In the genomic region with DNA sequence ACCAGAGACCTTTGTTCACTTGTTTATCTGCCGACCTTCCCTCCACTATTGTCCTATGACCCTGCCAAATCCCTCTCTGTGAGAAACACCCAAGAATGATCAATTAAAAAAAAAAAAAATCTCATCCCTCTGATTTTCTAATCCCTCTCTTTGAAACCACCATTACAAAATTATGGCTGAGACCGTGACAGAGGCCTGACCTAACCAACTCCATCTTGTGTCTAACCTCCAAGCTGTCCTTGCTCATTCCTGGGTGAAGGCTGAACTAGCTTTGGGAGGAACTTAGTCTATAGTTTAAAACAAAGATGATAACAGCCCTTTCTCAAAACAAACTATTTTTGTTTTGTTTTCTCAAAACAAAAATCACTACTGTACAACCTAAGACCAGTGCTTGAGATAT, we compare ENCODE assay signal across 8 cellular contexts.
"Had no signal": no experiment of that assay in that cellular context is flagged by ENCODE, and none has a peak within 500 bp of the region (broad histone marks: within the 10 kb centered on the region; RNA-seq: fewer than 3 reads in every experiment).

No MANE protein-coding gene starts in this region.

- ATAC-seq: GM12878 had no signal

- DNase-seq: GDM1, GF-D8 had no signal

- H3K4me3 ChIP-seq: GM12878 had no signal

- FAIRE-seq: G401.6, GM12878, GM12891, GM12892, GM18507, GM19239 had no signal
